ENCODE assay signal across 11 cellular contexts in genomic region chr2:203732072-203732952, GRCh38. TPM values are rescaled to one million over a fixed set of nuclear protein-coding genes. Genes with fewer than 3 reads are reported as not detected.
A peak's percentile ranks its signal among the peaks of the same experiment; 100 is the strongest.
DNase-seq lines count a peak whose midpoint lies in the region; ATAC-seq and TF ChIP-seq lines count a peak whose summit lies in the region.
"Had no signal": no experiment of that assay in that cellular context is flagged by ENCODE, and none has a peak within 500 bp of the region (broad histone marks: within the 10 kb centered on the region; RNA-seq: fewer than 3 reads in every experiment).

No MANE protein-coding gene starts in this region.

- TF ChIP-seq CTCF in heart right ventricle (IDR thresholded peaks at IDR 0.05) (no peak), right atrium auricular region (IDR thresholded peaks at IDR 0.05) (no peak)

- H3K9me3 ChIP-seq in heart right ventricle (no peaks in the 10 kb centered on the region), right atrium auricular region (no peaks in the 10 kb centered on the region)
- H3K9me3 ChIP-seq: prostate gland had no signal

- DNase-seq in heart right ventricle (no peak), right atrium auricular region (ENCODE audit: low spot score) (no peak), NCI-H524 (lab: John Stamatoyannopoulos, UW) (peak; percentile 51 to 72), NCI-H2029 treated with DMSO at 0.1 percent for 48 hours (lab: John Stamatoyannopoulos, UW) (no peak), HEK293T (ENCODE audit: extremely low spot score) (no peak), amniotic stem cell (lab: John Stamatoyannopoulos, UW) (no peak)
- DNase-seq in activated naive CD8-positive, alpha-beta T cell treated with anti-CD3 and anti-CD28 coated beads, Interleukin-2, amount 50 U/mL, for 24 hours = no peak
- DNase-seq in stimulated activated naive CD8-positive, alpha-beta T cell treated with anti-CD3 and anti-CD28 coated beads, Interleukin-15, amount 100 ng/mL, for 72 hours = no peak
- DNase-seq: cortex of kidney had no signal

- no peaks in the 10 kb centered on the region for H3K27me3 ChIP-seq in heart right ventricle
- no peaks in the 10 kb centered on the region for H3K27me3 ChIP-seq in right atrium auricular region

- peak overlapping the region; percentile 16 for H3K4me3 Mint-ChIP-seq in activated naive CD8-positive, alpha-beta T cell treated with anti-CD3 and anti-CD28 coated beads, Interleukin-2, amount 50 U/mL, for 24 hours
- H3K4me3 Mint-ChIP-seq in stimulated activated naive CD8-positive, alpha-beta T cell treated with anti-CD3 and anti-CD28 coated beads, Interleukin-15, amount 100 ng/mL, for 72 hours = peak overlapping the region; percentile 29 to 67
- H3K4me3 Mint-ChIP-seq: B cell had no signal

- H3K27me3 Mint-ChIP-seq in activated naive CD8-positive, alpha-beta T cell treated with anti-CD3 and anti-CD28 coated beads, Interleukin-2, amount 50 U/mL, for 24 hours = no peaks in the 10 kb centered on the region
- H3K27me3 Mint-ChIP-seq in stimulated activated naive CD8-positive, alpha-beta T cell treated with anti-CD3 and anti-CD28 coated beads, Interleukin-15, amount 100 ng/mL, for 72 hours = no peaks in the 10 kb centered on the region

- CTCF ChIA-PET in HEK293T (lab: Yijun Ruan, JAX) = no interaction called here

- H3K36me3 Mint-ChIP-seq in activated naive CD8-positive, alpha-beta T cell treated with anti-CD3 and anti-CD28 coated beads, Interleukin-2, amount 50 U/mL, for 24 hours (ENCODE audit: low read depth) = peaks cover 78% of the 10 kb centered on the region

- POLR2A ChIA-PET in HEK293T (lab: Yijun Ruan, JAX) = no interaction called here

- peaks cover 92% of the 10 kb centered on the region for H3K4me1 Mint-ChIP-seq in activated naive CD8-positive, alpha-beta T cell treated with anti-CD3 and anti-CD28 coated beads, Interleukin-2, amount 50 U/mL, for 24 hours
- peaks cover 96% of the 10 kb centered on the region for H3K4me1 Mint-ChIP-seq in stimulated activated naive CD8-positive, alpha-beta T cell treated with anti-CD3 and anti-CD28 coated beads, Interleukin-15, amount 100 ng/mL, for 72 hours
- H3K4me1 Mint-ChIP-seq: B cell had no signal

- H3K27ac Mint-ChIP-seq in activated naive CD8-positive, alpha-beta T cell treated with anti-CD3 and anti-CD28 coated beads, Interleukin-2, amount 50 U/mL, for 24 hours = peak overlapping the region; percentile 99
- H3K27ac Mint-ChIP-seq in stimulated activated naive CD8-positive, alpha-beta T cell treated with anti-CD3 and anti-CD28 coated beads, Interleukin-15, amount 100 ng/mL, for 72 hours = peak overlapping the region; percentile 85 to 92
- H3K27ac Mint-ChIP-seq: B cell had no signal

- peaks cover 0 to 24% (median 0%) of the 10 kb centered on the region in 9 donors for H3K4me1 ChIP-seq in heart right ventricle
- H3K4me1 ChIP-seq in right atrium auricular region = no peaks in the 10 kb centered on the region

- H3K9me3 Mint-ChIP-seq in activated naive CD8-positive, alpha-beta T cell treated with anti-CD3 and anti-CD28 coated beads, Interleukin-2, amount 50 U/mL, for 24 hours = peaks cover 5% of the 10 kb centered on the region
- peaks cover 0 to 13% of the 10 kb centered on the region in 2 donors for H3K9me3 Mint-ChIP-seq in stimulated activated naive CD8-positive, alpha-beta T cell treated with anti-CD3 and anti-CD28 coated beads, Interleukin-15, amount 100 ng/mL, for 72 hours

- H3K36me3 ChIP-seq in heart right ventricle (peaks cover 0 to 12% (median 0%) of the 10 kb centered on the region in 9 donors), right atrium auricular region (no peaks in the 10 kb centered on the region)
- H3K36me3 ChIP-seq: prostate gland had no signal

- 67 to 70% methylated on average over 6 of the region's 6 CpGs for WGBS in heart right ventricle, 2 donors

- H3K27ac ChIP-seq in heart right ventricle (no peak overlapping the region), right atrium auricular region (no peak overlapping the region)
- H3K27ac ChIP-seq: prostate gland had no signal

- H3K4me3 ChIP-seq in heart right ventricle (no peak overlapping the region), right atrium auricular region (no peak overlapping the region)
- H3K4me3 ChIP-seq: prostate gland had no signal

- ATAC-seq in heart right ventricle = peak in 5 of 8 donors; percentile 29 to 69 (median 39)
- no peak for ATAC-seq in activated naive CD8-positive, alpha-beta T cell treated with anti-CD3 and anti-CD28 coated beads, Interleukin-2, amount 50 U/mL, for 24 hours
- ATAC-seq in stimulated activated naive CD8-positive, alpha-beta T cell treated with anti-CD3 and anti-CD28 coated beads, Interleukin-15, amount 100 ng/mL, for 72 hours = no peak

- intact Hi-C loops in heart right ventricle (cut with DNase I) = no loop called here

TF ChIP-seq in HEK293T, 16 proteins besides CTCF, POLR2A, EP300 and RAD21:
- TF ChIP-seq LEF1 (IDR thresholded peaks at IDR 0.05; ENCODE audit: borderline replicate concordance) = no peak
- no peak for TF ChIP-seq FOXM1 (IDR thresholded peaks at IDR 0.05; ENCODE audit: borderline replicate concordance)
- no peak for TF ChIP-seq HDGF (IDR thresholded peaks at IDR 0.05; ENCODE audit: borderline replicate concordance)
- TF ChIP-seq L3MBTL2 (conservative IDR thresholded peaks at IDR 0.05) = no peak
- TF ChIP-seq TARDBP (IDR thresholded peaks at IDR 0.05) = no peak

RNA-seq across cellular contexts. Expression of gene CD28, which starts 25.9 kb away (rescaled TPM):
- total RNA-seq in heart right ventricle (1 to 10 TPM in 3 of 10 donors, under 1 TPM in 7; 0.36 to 5.3 (median 0.75) TPM), right atrium auricular region (1 to 10 TPM in 1 of 2 donors, under 1 TPM in 1; 0.55 to 1.6 TPM)
- polyA plus RNA-seq in heart right ventricle = under 1 TPM; 0.10 to 0.15 TPM

Comparison
In these comparisons a context has a peak if more than half of its experiments do, and no peak if none do; other contexts are left out.
1. ATAC-seq: peak in heart right ventricle (5 of 8); none in activated naive CD8-positive, alpha-beta T cell treated with anti-CD3 and anti-CD28 coated beads, Interleukin-2, amount 50 U/mL, for 24 hours (single experiment) and stimulated activated naive CD8-positive, alpha-beta T cell treated with anti-CD3 and anti-CD28 coated beads, Interleukin-15, amount 100 ng/mL, for 72 hours (single experiment).
2. DNase-seq: peak in NCI-H524 (2 of 2); none in heart right ventricle (0 of 2), right atrium auricular region (single experiment), activated naive CD8-positive, alpha-beta T cell treated with anti-CD3 and anti-CD28 coated beads, Interleukin-2, amount 50 U/mL, for 24 hours (single experiment), stimulated activated naive CD8-positive, alpha-beta T cell treated with anti-CD3 and anti-CD28 coated beads, Interleukin-15, amount 100 ng/mL, for 72 hours (0 of 2), NCI-H2029 treated with DMSO at 0.1 percent for 48 hours (single experiment), HEK293T (single experiment) and amniotic stem cell (single experiment).